10 cellular contexts compared by ENCODE assay signal in genomic region chr16:23826528-23827244, GRCh38. TPM values are rescaled to one million over a fixed set of nuclear protein-coding genes. Genes with fewer than 3 reads are reported as not detected.
DNase-seq lines count a peak whose midpoint lies in the region; ATAC-seq and TF ChIP-seq lines count a peak whose summit lies in the region.
"Had no signal": no experiment of that assay in that cellular context is flagged by ENCODE, and none has a peak within 500 bp of the region (broad histone marks: within the 10 kb centered on the region; RNA-seq: fewer than 3 reads in every experiment).

No MANE protein-coding gene starts in this region.

- no peak for TF ChIP-seq POLR2A in GM18505 (IDR thresholded peaks at IDR 0.05; ENCODE audit: borderline replicate concordance, extremely low read depth, insufficient read depth, insufficient read length)

- H3K4me3 Mint-ChIP-seq in glutamatergic neuron (ENCODE audit: unreplicated experiment), result no peak overlapping the region

- H3K4me1 ChIP-seq in OCI-LY7 (ENCODE audit: insufficient read depth, low read length, poor library complexity, severe bottlenecking) (peaks cover 17% of the 10 kb centered on the region), left lung (peaks cover 0 to 19% of the 10 kb centered on the region in 2 donors), psoas muscle (no peaks in the 10 kb centered on the region)
- H3K4me1 ChIP-seq: pancreas, tibial artery had no signal

- CTCF ChIA-PET in OCI-LY7 (lab: Charles Lee; ENCODE audit: unreplicated experiment), result no interaction called here

- peaks cover 11% of the 10 kb centered on the region for H3K36me3 Mint-ChIP-seq in glutamatergic neuron (ENCODE audit: unreplicated experiment)

- H3K9me3 Mint-ChIP-seq in glutamatergic neuron (ENCODE audit: unreplicated experiment), result peaks cover 1% of the 10 kb centered on the region

- peak overlapping the region; percentile 46 for H3K4me2 ChIP-seq in OCI-LY7 (ENCODE audit: low read length)

- no peaks in the 10 kb centered on the region for H4K20me1 ChIP-seq in OCI-LY7 (ENCODE audit: insufficient read depth, low read length)

- H3K4me3 ChIP-seq in OCI-LY7 (ENCODE audit: low read depth, low read length, poor library complexity, severe bottlenecking), result peak overlapping the region; percentile 6
- no peak overlapping the region for H3K4me3 ChIP-seq in left lung
- no peak overlapping the region for H3K4me3 ChIP-seq in psoas muscle
- H3K4me3 ChIP-seq: pancreas, tibial artery had no signal

- BruUV-seq in OCI-LY7 (replicated peaks; lab: Mats Ljungman, UMichigan), result no TSS peak

- H3K27ac Mint-ChIP-seq in glutamatergic neuron (ENCODE audit: unreplicated experiment), result no peak overlapping the region

- H2AFZ ChIP-seq in OCI-LY7 (ENCODE audit: low read length), result peak overlapping the region; percentile 100

- POLR2A ChIA-PET in OCI-LY7 (lab: Charles Lee), result no interaction called here

- H3K27me3 Mint-ChIP-seq in glutamatergic neuron (ENCODE audit: unreplicated experiment), result peaks cover 4% of the 10 kb centered on the region

- H3K27ac ChIP-seq in OCI-LY7 (ENCODE audit: low read depth, low read length, poor library complexity, severe bottlenecking) (peak overlapping the region; percentile 8), left lung (peak overlapping the region in 1 of 2 donors; percentile 80), psoas muscle (no peak overlapping the region)
- H3K27ac ChIP-seq: pancreas, tibial artery had no signal

- H3K36me3 ChIP-seq in OCI-LY7 (ENCODE audit: insufficient read depth, low read length), result no peaks in the 10 kb centered on the region; the same call in 1 of the 2 replicates
- H3K36me3 ChIP-seq in left lung, result no peaks in the 10 kb centered on the region
- H3K36me3 ChIP-seq in psoas muscle (ENCODE audit: insufficient read depth in 1 of 2, low read depth in 1 of 2), result no peaks in the 10 kb centered on the region
- H3K36me3 ChIP-seq: pancreas, tibial artery had no signal

- H3K4me1 Mint-ChIP-seq in glutamatergic neuron (ENCODE audit: low read depth, unreplicated experiment), result no peaks in the 10 kb centered on the region

- H3K9me3 ChIP-seq in OCI-LY7 (ENCODE audit: low read length) (peaks cover 36% of the 10 kb centered on the region; the same call in 1 of the 2 replicates), left lung (peaks cover 0 to 17% of the 10 kb centered on the region in 2 donors), psoas muscle (peaks cover 11% of the 10 kb centered on the region)
- H3K9me3 ChIP-seq: pancreas had no signal

- 47 to 52% (median 49%) methylated on average over 8 of the region's 8 CpGs for WGBS in psoas muscle, 3 donors

- H3K27me3 ChIP-seq in left lung (no peaks in the 10 kb centered on the region), psoas muscle (ENCODE audit: insufficient read depth in 3 of 3, low read length in 2 of 3) (no peaks in the 10 kb centered on the region)
- H3K27me3 ChIP-seq: pancreas, tibial artery had no signal

- peak; percentile 71 for DNase-seq in OCI-LY7 (ENCODE audit: low spot score)
- no peak for DNase-seq in left lung
- DNase-seq in psoas muscle, result no peak
- DNase-seq in glutamatergic neuron, result no peak
- no peak for DNase-seq in inferior parietal cortex (ENCODE audit: extremely low spot score)
- DNase-seq in stimulated activated naive CD4-positive, alpha-beta T cell treated with Interleukin-2 at 50 U/mL for 16 hours (lab: John Stamatoyannopoulos, UW), result no peak
- DNase-seq: pancreas, tibial artery had no signal

- intact Hi-C loops in OCI-LY7 (cut with micrococcal nuclease; ENCODE audit: unreplicated experiment) (no loop called here), left lung (cut with DNase I) (no loop called here), psoas muscle (cut with DNase I) (no loop called here)

- TF ChIP-seq CTCF in OCI-LY7 (conservative IDR thresholded peaks at IDR 0.05; ENCODE audit: low read length) (no peak), left lung (IDR thresholded peaks at IDR 0.05) (no peak), psoas muscle (IDR thresholded peaks at IDR 0.05) (no peak), glutamatergic neuron (IDR thresholded peaks at IDR 0.05; ENCODE audit: partially characterized antibody, unreplicated experiment) (no peak)

- peak; percentile 62 for ATAC-seq in GM18505 (IDR thresholded peaks at IDR 0.05; ENCODE audit: unreplicated experiment)
- peak; percentile 81 for ATAC-seq in HG02610 (IDR thresholded peaks at IDR 0.05; ENCODE audit: unreplicated experiment)
- ATAC-seq in left lung, result peak; percentile 58
- no peak for ATAC-seq in psoas muscle

- no peaks in the 10 kb centered on the region for H3K79me2 ChIP-seq in OCI-LY7 (ENCODE audit: insufficient read depth, low read depth, low read length)

- no peaks in the 10 kb centered on the region for H3K9me2 ChIP-seq in OCI-LY7 (ENCODE audit: insufficient read depth, low read length)

RNA-seq across cellular contexts. Expression of gene PRKCB, which starts 9.1 kb away (rescaled TPM):
- total RNA-seq in OCI-LY7 (2014; rRNA removed; shearing (Covaris generic)), result 21.0 and 24.2 TPM in 2 replicates
- total RNA-seq in OCI-LY7 (2022), result 44.5 and 51.6 TPM in 2 replicates
- 10 to 100 TPM; 13.5 to 41.8 TPM for total RNA-seq in left lung
- 1 to 10 TPM in 3 of 4 donors, under 1 TPM in 1; 0.83 to 1.5 (median 1.2) TPM for total RNA-seq in psoas muscle
- under 1 TPM; 0.13 to 0.23 (median 0.14) TPM for polyA plus RNA-seq in psoas muscle
- 0.69 TPM for total RNA-seq in glutamatergic neuron (ENCODE audit: unreplicated experiment)

Comparison
In these comparisons a context has a peak if more than half of its experiments do, and no peak if none do; other contexts are left out.
1. ATAC-seq: peak in GM18505 (single experiment), HG02610 (single experiment) and left lung (single experiment); none in psoas muscle (0 of 4).